Comparison of ENCODE assay signal across 8 cellular contexts in genomic region chr12:121536929-121537813, GRCh38. TPM values are rescaled to one million over a fixed set of nuclear protein-coding genes. Genes with fewer than 3 reads are reported as not detected.
DNase-seq lines count a peak whose midpoint lies in the region; ATAC-seq and TF ChIP-seq lines count a peak whose summit lies in the region.

No MANE protein-coding gene starts in this region.

- H3K27ac ChIP-seq in BLaER1 treated with 17β-estradiol and CSF1 and Interleukin-3, amounts not matched to agents 10 nM and 100 nM, result peak overlapping the region; percentile 55 to 86 (median 80)

- intact Hi-C loops in activated CD8-positive, alpha-beta T cell treated with anti-CD3 and anti-CD28 coated beads for 36 hours (cut with micrococcal nuclease), result loop anchor here (5.0 kb wide), 2 partner anchors 45 to 145 kb away; partner anchors contain the start of gene KDM2B

- H3K4me2 ChIP-seq in BLaER1 treated with 17β-estradiol and CSF1 and Interleukin-3, amounts not matched to agents 10 nM and 100 nM, result peak overlapping the region; percentile 98 to 100 (median 100)

- H4K20me1 ChIP-seq in BLaER1 treated with 17β-estradiol and CSF1 and Interleukin-3, amounts not matched to agents 10 nM and 100 nM, result peaks cover 0 to 63% (median 6%) of the 10 kb centered on the region in 11 experiments; a peak in 8 of 22 replicates

- CTCF ChIA-PET in activated CD8-positive, alpha-beta T cell treated with anti-CD3 and anti-CD28 coated beads for 36 hours (lab: Charles Lee), result interaction anchor here (0.7 to 1.8 kb wide), 7 partner anchors 9 to 257 kb away, joined by 3 to 7 read pairs (median 4); partner anchors contain the start of genes ORAI1 and RHOF

- peaks cover 52% of the 10 kb centered on the region for H3K4me1 Mint-ChIP-seq in activated CD8-positive, alpha-beta T cell treated with anti-CD3 and anti-CD28 coated beads for 36 hours (ENCODE audit: low read depth)

- POLR2A ChIA-PET in activated CD8-positive, alpha-beta T cell treated with anti-CD3 and anti-CD28 coated beads for 36 hours (lab: Charles Lee), result interaction anchor here (0.6 to 2.9 kb wide), 11 partner anchors 9 to 1157 kb away, joined by 3 to 20 read pairs (median 4); partner anchors contain the start of genes ORAI1, RHOF and TMEM120B

- peak overlapping the region; percentile 80 for H3K27ac Mint-ChIP-seq in activated CD8-positive, alpha-beta T cell treated with anti-CD3 and anti-CD28 coated beads for 36 hours

- no peaks in the 10 kb centered on the region for H3K9me3 ChIP-seq in BLaER1 treated with 17β-estradiol and CSF1 and Interleukin-3, amounts not matched to agents 10 nM and 100 nM (replicated peaks in 1 of 11)

- peaks cover 12% of the 10 kb centered on the region for H3K36me3 Mint-ChIP-seq in activated CD8-positive, alpha-beta T cell treated with anti-CD3 and anti-CD28 coated beads for 36 hours (ENCODE audit: low read depth)

- no peak for TF ChIP-seq CTCF in activated CD8-positive, alpha-beta T cell treated with anti-CD3 and anti-CD28 coated beads for 36 hours (IDR thresholded peaks at IDR 0.05)

- DNase-seq in NCI-H526 treated with DMSO at 0.1 percent for 48 hours (lab: John Stamatoyannopoulos, UW), result peak; percentile 50
- DNase-seq in activated CD8-positive, alpha-beta T cell treated with anti-CD3 and anti-CD28 coated beads for 36 hours, result peak; percentile 83
- peak; percentile 65 for DNase-seq in epidermal melanocyte (ENCODE audit: insufficient read length, low spot score)
- peak; percentile 90 for DNase-seq in midbrain (lab: John Stamatoyannopoulos, UW)
- peak; percentile 37 for DNase-seq in stimulated activated naive CD4-positive, alpha-beta T cell treated with Interleukin-2 at 50 U/mL for 16 hours (lab: John Stamatoyannopoulos, UW)

- H3K36me3 ChIP-seq in BLaER1 treated with 17β-estradiol and CSF1 and Interleukin-3, amounts not matched to agents 10 nM and 100 nM, result peaks cover 5 to 32% (median 16%) of the 10 kb centered on the region in 11 experiments; a peak in 18 of 22 replicates

- H3K9me3 Mint-ChIP-seq in activated CD8-positive, alpha-beta T cell treated with anti-CD3 and anti-CD28 coated beads for 36 hours, result no peaks in the 10 kb centered on the region

- peaks cover 52 to 78% (median 66%) of the 10 kb centered on the region in 10 experiments for H3K4me1 ChIP-seq in BLaER1 treated with 17β-estradiol and CSF1 and Interleukin-3, amounts not matched to agents 10 nM and 100 nM

- H3K9ac ChIP-seq in BLaER1 treated with 17β-estradiol and CSF1 and Interleukin-3, amounts not matched to agents 10 nM and 100 nM, result peak overlapping the region; percentile 78 to 85 (median 84)

- H3K27me3 Mint-ChIP-seq in activated CD8-positive, alpha-beta T cell treated with anti-CD3 and anti-CD28 coated beads for 36 hours, result no peaks in the 10 kb centered on the region

- H3K4me3 Mint-ChIP-seq in activated CD8-positive, alpha-beta T cell treated with anti-CD3 and anti-CD28 coated beads for 36 hours, result peak overlapping the region; percentile 73

- no peaks in the 10 kb centered on the region; a peak in 2 of 22 replicates for H3K27me3 ChIP-seq in BLaER1 treated with 17β-estradiol and CSF1 and Interleukin-3, amounts not matched to agents 10 nM and 100 nM

- H3K4me3 ChIP-seq in BLaER1 treated with 17β-estradiol and CSF1 and Interleukin-3, amounts not matched to agents 10 nM and 100 nM, result peak overlapping the region; percentile 59 to 80 (median 68)

- ATAC-seq in GM19023 (IDR thresholded peaks at IDR 0.05; ENCODE audit: unreplicated experiment), result peak; percentile 60
- ATAC-seq in HG03108 (IDR thresholded peaks at IDR 0.05; ENCODE audit: unreplicated experiment), result peak; percentile 65
- peak; percentile 51 for ATAC-seq in activated CD8-positive, alpha-beta T cell treated with anti-CD3 and anti-CD28 coated beads for 36 hours

RNA-seq across cellular contexts. Expression of gene KDM2B, which starts 43.7 kb away (rescaled TPM):
- total RNA-seq in activated CD8-positive, alpha-beta T cell treated with anti-CD3 and anti-CD28 coated beads for 36 hours, result 10 to 100 TPM; 61.0 to 61.7 TPM

Comparison
In these comparisons a context has a peak if more than half of its experiments do, and no peak if none do; other contexts are left out.
1. Peak in every context shown above with its lines: DNase-seq, ATAC-seq, H3K4me3 ChIP-seq and H3K27ac ChIP-seq.
2. DNase-seq: peak in every context shown above with its lines; median percentile 90 in midbrain; 83 in activated CD8-positive, alpha-beta T cell treated with anti-CD3 and anti-CD28 coated beads for 36 hours; 65 in epidermal melanocyte; 50 in NCI-H526 treated with DMSO at 0.1 percent for 48 hours; 37 in stimulated activated naive CD4-positive, alpha-beta T cell treated with Interleukin-2 at 50 U/mL for 16 hours.